In genomic region chr1:91511386-91511785, GRCh38 we compare ENCODE assay signal across 8 cellular contexts. TPM values are rescaled to one million over a fixed set of nuclear protein-coding genes. Genes with fewer than 3 reads are reported as not detected.
DNase-seq lines count a peak whose midpoint lies in the region; ATAC-seq and TF ChIP-seq lines count a peak whose summit lies in the region.

No MANE protein-coding gene starts in this region.

- no peak overlapping the region for H3K4me2 ChIP-seq in osteoblast (ENCODE audit: insufficient read depth, low read length)

- H3K9ac ChIP-seq in endodermal cell (ENCODE audit: extremely low read depth, low read length, poor library complexity, severe bottlenecking), result no peak overlapping the region

- no peaks in the 10 kb centered on the region for H3K9me3 ChIP-seq in endodermal cell (ENCODE audit: control insufficient read depth, low read length)
- no peaks in the 10 kb centered on the region for H3K9me3 ChIP-seq in osteoblast (ENCODE audit: low read depth, low read length)

- no peaks in the 10 kb centered on the region for H3K9me3 Mint-ChIP-seq in activated T-cell treated with anti-CD3 and anti-CD28 coated beads, Interleukin-2, amount 50 U/mL, for 72 hours
- no peaks in the 10 kb centered on the region for H3K9me3 Mint-ChIP-seq in endodermal cell

- ATAC-seq in activated T-cell treated with anti-CD3 and anti-CD28 coated beads, Interleukin-2, amount 50 U/mL, for 72 hours (replicated peaks in 1 of 2), result no peak
- no peak for ATAC-seq in GM18868 (IDR thresholded peaks at IDR 0.05; ENCODE audit: unreplicated experiment)
- no peak for ATAC-seq in GM18873 (IDR thresholded peaks at IDR 0.05; ENCODE audit: low FRiP score, unreplicated experiment)

- no peaks in the 10 kb centered on the region for H3K27me3 Mint-ChIP-seq in activated T-cell treated with anti-CD3 and anti-CD28 coated beads, Interleukin-2, amount 50 U/mL, for 72 hours (ENCODE audit: low read depth)
- H3K27me3 Mint-ChIP-seq in endodermal cell (ENCODE audit: insufficient read depth), result no peaks in the 10 kb centered on the region

- no peaks in the 10 kb centered on the region for H4K20me1 ChIP-seq in osteoblast (ENCODE audit: insufficient read depth, low read length)

- H3K4me3 Mint-ChIP-seq in activated T-cell treated with anti-CD3 and anti-CD28 coated beads, Interleukin-2, amount 50 U/mL, for 72 hours, result no peak overlapping the region
- H3K4me3 Mint-ChIP-seq in endodermal cell, result no peak overlapping the region

- no peak for DNase-seq in activated T-cell treated with anti-CD3 and anti-CD28 coated beads, Interleukin-2, amount 50 U/mL, for 72 hours
- DNase-seq in activated T-cell treated with anti-CD3 and anti-CD28 coated beads for 4 hours (no peak), NCI-H446 treated with DMSO at 0.1 percent for 48 hours (lab: John Stamatoyannopoulos, UW) (peak; percentile 18), endodermal cell (no peak), osteoblast (ENCODE audit: insufficient read length, low spot score, missing footprints) (no peak)
- DNase-seq in stimulated activated CD4-positive, alpha-beta T cell treated with anti-CD3 and anti-CD28 coated beads, Interleukin-12 subunit alpha, Interleukin-12 subunit beta, amount 100 ng/mL, for 4 hours, result no peak

- no peak overlapping the region for H3K27ac ChIP-seq in endodermal cell (ENCODE audit: low read depth, low read length)
- H3K27ac ChIP-seq in osteoblast (ENCODE audit: low read depth, low read length), result no peak overlapping the region

- H3K4me1 ChIP-seq in endodermal cell (ENCODE audit: control insufficient read depth, insufficient read depth, low read length), result no peaks in the 10 kb centered on the region
- no peaks in the 10 kb centered on the region for H3K4me1 ChIP-seq in osteoblast (ENCODE audit: insufficient read depth, low read length)

- peaks cover under 1% of the 10 kb centered on the region for H3K79me2 ChIP-seq in osteoblast (ENCODE audit: insufficient read depth, low read length)

- no peak overlapping the region for H3K4me3 ChIP-seq in endodermal cell (ENCODE audit: low read length)
- H3K4me3 ChIP-seq in osteoblast (ENCODE audit: insufficient read depth, low read length), result no peak overlapping the region

- peaks cover 8% of the 10 kb centered on the region for H3K4me1 Mint-ChIP-seq in activated T-cell treated with anti-CD3 and anti-CD28 coated beads, Interleukin-2, amount 50 U/mL, for 72 hours (ENCODE audit: low read depth)
- peaks cover under 1% of the 10 kb centered on the region for H3K4me1 Mint-ChIP-seq in endodermal cell

- H3K36me3 ChIP-seq in endodermal cell (ENCODE audit: control insufficient read depth, insufficient read depth, low read length) (peaks cover 64% of the 10 kb centered on the region), osteoblast (ENCODE audit: insufficient read depth, low read length) (peaks cover 10% of the 10 kb centered on the region)

- TF ChIP-seq CTCF in endodermal cell (conservative IDR thresholded peaks at IDR 0.05), result peak; percentile 84
- peak; percentile 73 for TF ChIP-seq CTCF in osteoblast (IDR thresholded peaks at IDR 0.05; ENCODE audit: extremely low read depth, low read depth, low read length)

- peaks cover 19 to 35% of the 10 kb centered on the region in 2 donors for H3K36me3 Mint-ChIP-seq in activated T-cell treated with anti-CD3 and anti-CD28 coated beads, Interleukin-2, amount 50 U/mL, for 72 hours (ENCODE audit: insufficient read depth in 2 of 2)
- H3K36me3 Mint-ChIP-seq in endodermal cell (ENCODE audit: low read depth), result peaks cover 41% of the 10 kb centered on the region

- H3K27ac Mint-ChIP-seq in activated T-cell treated with anti-CD3 and anti-CD28 coated beads, Interleukin-2, amount 50 U/mL, for 72 hours, result peak overlapping the region; percentile 59
- H3K27ac Mint-ChIP-seq in endodermal cell, result no peak overlapping the region

- WGBS in endodermal cell (ENCODE audit: insufficient coverage in 1 of 2, insufficient read length in 1 of 2), 2 experiments, result 83 to 100% methylated on average over 1 to 3 of the region's 3 CpGs

- no peak overlapping the region for H2AFZ ChIP-seq in osteoblast (ENCODE audit: low read length)

- no peaks in the 10 kb centered on the region for H3K27me3 ChIP-seq in endodermal cell (ENCODE audit: control insufficient read depth, insufficient read depth, low read length, poor library complexity, severe bottlenecking)
- no peaks in the 10 kb centered on the region for H3K27me3 ChIP-seq in osteoblast (ENCODE audit: insufficient read depth, low read length)

RNA-seq across cellular contexts. Expression of gene CDC7, which starts 10.7 kb away (rescaled TPM):
- total RNA-seq in activated T-cell treated with anti-CD3 and anti-CD28 coated beads, Interleukin-2, amount 50 U/mL, for 72 hours, result 10 to 100 TPM; 39.0 to 45.3 TPM
- 10 to 100 TPM; 41.7 to 44.7 TPM for total RNA-seq in endodermal cell
- 39.5 TPM for polyA plus RNA-seq in endodermal cell (2013, experiment 1 of 2)
- polyA plus RNA-seq in endodermal cell (2013, experiment 2 of 2), result 39.7 TPM
- 2.9 and 3.3 TPM in 2 replicates for total RNA-seq in osteoblast
